ENCODE assay signal across 36 cellular contexts in the genomic region with DNA sequence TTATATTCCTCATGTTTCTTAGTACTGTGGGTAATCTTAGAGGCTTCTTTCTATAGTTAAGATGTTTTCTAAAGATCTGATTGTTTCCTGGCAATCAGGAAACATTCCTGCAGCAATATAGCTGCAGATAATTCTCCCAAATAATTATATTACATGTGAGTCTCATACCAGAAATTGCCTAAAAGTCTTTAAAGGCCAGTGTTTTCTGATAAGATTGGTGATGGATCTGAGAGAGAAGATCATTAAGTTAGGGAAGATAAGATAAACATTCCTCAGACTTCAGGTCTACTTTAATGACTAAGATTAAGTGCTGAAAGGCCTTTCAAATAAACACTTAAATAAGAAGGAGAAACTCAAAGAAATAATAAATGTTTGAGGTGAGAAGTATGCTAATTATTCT.
"Had no signal": no experiment of that assay in that cellular context is flagged by ENCODE, and none has a peak within 500 bp of the region (broad histone marks: within the 10 kb centered on the region; RNA-seq: fewer than 3 reads in every experiment).

No MANE protein-coding gene starts in this region.

- ATAC-seq: activated CD4-positive, alpha-beta T cell treated with anti-CD3 and anti-CD28 coated beads for 36 hours; activated CD4-positive, CD25-positive, alpha-beta regulatory T cell treated with anti-CD3 and anti-CD28 coated beads, Interleukin-2, amount 50 U/mL, for 24 hours; activated CD8-positive, alpha-beta memory T cell treated with anti-CD3 and anti-CD28 coated beads, Interleukin-2, amount 10 ng/mL, durations not matched to agents 7 days and 5 days; activated CD8-positive, alpha-beta T cell treated with anti-CD3 and anti-CD28 coated beads, Interleukin-2, amount 10 ng/mL, durations not matched to agents 7 days and 5 days; body of pancreas had no signal

- H3K4me1 ChIP-seq: adrenal gland, body of pancreas, breast epithelium had no signal

- H3K36me3 ChIP-seq: adrenal gland, brain microvascular endothelial cell, breast epithelium, WERI-Rb-1 had no signal

- H3K4me3 Mint-ChIP-seq: activated CD4-positive, alpha-beta memory T cell treated with anti-CD3 and anti-CD28 coated beads, Interleukin-2, amount 10 ng/mL, durations not matched to agents 7 days and 5 days; activated CD4-positive, alpha-beta T cell treated with anti-CD3 and anti-CD28 coated beads for 36 hours; activated CD4-positive, alpha-beta T cell treated with anti-CD3 and anti-CD28 coated beads, Interleukin-2, amount 10 ng/mL, durations not matched to agents 7 days and 5 days; activated CD8-positive, alpha-beta memory T cell treated with anti-CD3 and anti-CD28 coated beads, Interleukin-2, amount 10 ng/mL, durations not matched to agents 7 days and 5 days; activated CD8-positive, alpha-beta T cell treated with anti-CD3 and anti-CD28 coated beads, Interleukin-2, amount 10 ng/mL, durations not matched to agents 7 days and 5 days; activated naive CD4-positive, alpha-beta T cell treated with anti-CD3 and anti-CD28 coated beads, Interleukin-2, amount 10 ng/mL, durations not matched to agents 7 days and 5 days; activated naive CD4-positive, alpha-beta T cell treated with anti-CD3 and anti-CD28 coated beads, Interleukin-2, amount 50 U/mL, for 24 hours; activated naive CD8-positive, alpha-beta T cell; activated T-cell treated with anti-CD3 and anti-CD28 coated beads, Interleukin-2, amount 50 U/mL, for 24 hours; T-helper 1 cell treated with Interleukin-12 subunit alpha and Interleukin-12 subunit beta and Interleukin-4 antibody, amounts not matched to agents 30 μg/mL and 1 μg/mL, for 36 hours; T-helper 2 cell treated with Interferon-gamma antibody and Interleukin-4, amounts not matched to agents 5 μg/mL and 100 μg/mL, for 36 hours; WTC11 had no signal

- H3K9me3 Mint-ChIP-seq: activated CD4-positive, alpha-beta memory T cell treated with anti-CD3 and anti-CD28 coated beads, Interleukin-2, amount 10 ng/mL, durations not matched to agents 7 days and 5 days; activated CD4-positive, alpha-beta T cell treated with anti-CD3 and anti-CD28 coated beads, Interleukin-2, amount 10 ng/mL, durations not matched to agents 7 days and 5 days; activated naive CD4-positive, alpha-beta T cell treated with anti-CD3 and anti-CD28 coated beads, Interleukin-2, amount 10 ng/mL, durations not matched to agents 7 days and 5 days; activated naive CD4-positive, alpha-beta T cell treated with anti-CD3 and anti-CD28 coated beads, Interleukin-2, amount 50 U/mL, for 24 hours; activated T-cell treated with anti-CD3 and anti-CD28 coated beads, Interleukin-2, amount 50 U/mL, for 24 hours; activated T-helper 2 cell treated with anti-CD3 and anti-CD28 coated beads, Interferon-gamma antibody, Interleukin-2, Interleukin-4, amounts not matched to agents 10 μg/mL and 5 μg/mL and 100 μg/mL, durations not matched to agents 14 hours and 24 hours and 36 hours; T-helper 1 cell treated with Interleukin-12 subunit alpha and Interleukin-12 subunit beta and Interleukin-4 antibody, amounts not matched to agents 30 μg/mL and 1 μg/mL, for 36 hours; T-helper 2 cell treated with Interferon-gamma antibody and Interleukin-4, amounts not matched to agents 5 μg/mL and 100 μg/mL, for 36 hours; WTC11 had no signal

- H3K27ac Mint-ChIP-seq: activated CD4-positive, alpha-beta memory T cell treated with anti-CD3 and anti-CD28 coated beads, Interleukin-2, amount 10 ng/mL, durations not matched to agents 7 days and 5 days; activated CD4-positive, alpha-beta T cell treated with anti-CD3 and anti-CD28 coated beads for 36 hours; activated CD4-positive, alpha-beta T cell treated with anti-CD3 and anti-CD28 coated beads, Interleukin-2, amount 10 ng/mL, durations not matched to agents 7 days and 5 days; activated CD8-positive, alpha-beta memory T cell treated with anti-CD3 and anti-CD28 coated beads, Interleukin-2, amount 10 ng/mL, durations not matched to agents 7 days and 5 days; activated CD8-positive, alpha-beta T cell treated with anti-CD3 and anti-CD28 coated beads, Interleukin-2, amount 10 ng/mL, durations not matched to agents 7 days and 5 days; activated naive CD4-positive, alpha-beta T cell treated with anti-CD3 and anti-CD28 coated beads, Interleukin-2, amount 10 ng/mL, durations not matched to agents 7 days and 5 days; activated naive CD4-positive, alpha-beta T cell treated with anti-CD3 and anti-CD28 coated beads, Interleukin-2, amount 50 U/mL, for 24 hours; activated naive CD8-positive, alpha-beta T cell; activated T-cell treated with anti-CD3 and anti-CD28 coated beads, Interleukin-2, amount 50 U/mL, for 24 hours; activated T-helper 2 cell treated with anti-CD3 and anti-CD28 coated beads, Interferon-gamma antibody, Interleukin-2, Interleukin-4, amounts not matched to agents 10 μg/mL and 5 μg/mL and 100 μg/mL, durations not matched to agents 14 hours and 24 hours and 36 hours; T-helper 1 cell treated with Interleukin-12 subunit alpha and Interleukin-12 subunit beta and Interleukin-4 antibody, amounts not matched to agents 30 μg/mL and 1 μg/mL, for 36 hours; T-helper 2 cell treated with Interferon-gamma antibody and Interleukin-4, amounts not matched to agents 5 μg/mL and 100 μg/mL, for 36 hours; WTC11 had no signal

- DNase-seq: activated CD4-positive, alpha-beta memory T cell treated with anti-CD3 and anti-CD28 coated beads, Interleukin-2, amount 10 ng/mL, durations not matched to agents 7 days and 5 days; activated CD4-positive, alpha-beta T cell treated with anti-CD3 and anti-CD28 coated beads for 1 hour; activated CD4-positive, alpha-beta T cell treated with anti-CD3 and anti-CD28 coated beads for 36 hours; activated CD4-positive, alpha-beta T cell treated with anti-CD3 and anti-CD28 coated beads for 48 hours; activated CD4-positive, alpha-beta T cell treated with anti-CD3 and anti-CD28 coated beads, Interleukin-2, amount 10 ng/mL, durations not matched to agents 7 days and 5 days; activated CD4-positive, alpha-beta T cell treated with anti-CD3 and anti-CD28 coated beads, Interleukin-2, amount 50 U/mL, for 48 hours; activated CD4-positive, CD25-positive, alpha-beta regulatory T cell; activated CD8-positive, alpha-beta memory T cell treated with anti-CD3 and anti-CD28 coated beads for 24 hours; activated CD8-positive, alpha-beta memory T cell treated with anti-CD3 and anti-CD28 coated beads, Interleukin-2, amount 10 ng/mL, durations not matched to agents 7 days and 5 days; activated CD8-positive, alpha-beta memory T cell treated with anti-CD3 and anti-CD28 coated beads, Interleukin-2, amount 50 U/mL, for 48 hours; activated CD8-positive, alpha-beta T cell treated with anti-CD3 and anti-CD28 coated beads, Interleukin-2, amount 10 ng/mL, durations not matched to agents 7 days and 5 days; activated effector memory CD4-positive, alpha-beta T cell treated with Interleukin-2 at 50 U/mL for 16 hours; activated gamma-delta T cell; activated naive CD4-positive, alpha-beta T cell treated with anti-CD3 and anti-CD28 coated beads, Interleukin-2, amount 10 ng/mL, durations not matched to agents 7 days and 5 days; activated naive CD4-positive, alpha-beta T cell treated with Interleukin-2 at 50 U/mL for 16 hours; activated T-cell treated with anti-CD3 and anti-CD28 coated beads, Interleukin-2, amount 50 U/mL, for 24 hours; activated T-cell treated with anti-CD3 and anti-CD28 coated beads, Interleukin-2, amount 50 U/mL, for 48 hours; adrenal gland; amniotic stem cell; aorta; body of pancreas; brain microvascular endothelial cell; central memory CD4-positive, alpha-beta T cell; T-helper 1 cell; T-helper 2 cell; T-helper 9 cell; WERI-Rb-1 had no signal

- H3K4me1 Mint-ChIP-seq: activated CD4-positive, alpha-beta memory T cell treated with anti-CD3 and anti-CD28 coated beads, Interleukin-2, amount 10 ng/mL, durations not matched to agents 7 days and 5 days; activated CD4-positive, alpha-beta T cell treated with anti-CD3 and anti-CD28 coated beads for 36 hours; activated CD4-positive, alpha-beta T cell treated with anti-CD3 and anti-CD28 coated beads, Interleukin-2, amount 10 ng/mL, durations not matched to agents 7 days and 5 days; activated CD8-positive, alpha-beta memory T cell treated with anti-CD3 and anti-CD28 coated beads, Interleukin-2, amount 10 ng/mL, durations not matched to agents 7 days and 5 days; activated naive CD4-positive, alpha-beta T cell treated with anti-CD3 and anti-CD28 coated beads, Interleukin-2, amount 10 ng/mL, durations not matched to agents 7 days and 5 days; activated naive CD4-positive, alpha-beta T cell treated with anti-CD3 and anti-CD28 coated beads, Interleukin-2, amount 50 U/mL, for 24 hours had no signal

- FAIRE-seq: astrocyte had no signal

- H3K4me3 ChIP-seq: adrenal gland, body of pancreas, breast epithelium had no signal

- H3K9me3 ChIP-seq: adrenal gland, body of pancreas, breast epithelium had no signal

- H3K36me3 Mint-ChIP-seq: activated CD8-positive, alpha-beta memory T cell treated with anti-CD3 and anti-CD28 coated beads, Interleukin-2, amount 10 ng/mL, durations not matched to agents 7 days and 5 days; activated naive CD4-positive, alpha-beta T cell treated with anti-CD3 and anti-CD28 coated beads, Interleukin-2, amount 10 ng/mL, durations not matched to agents 7 days and 5 days; activated naive CD4-positive, alpha-beta T cell treated with anti-CD3 and anti-CD28 coated beads, Interleukin-2, amount 50 U/mL, for 24 hours; activated naive CD8-positive, alpha-beta T cell; WTC11 had no signal

- H3K27ac ChIP-seq: adrenal gland, body of pancreas, brain microvascular endothelial cell, breast epithelium, WERI-Rb-1 had no signal

- H3K27me3 ChIP-seq: adrenal gland, body of pancreas, brain microvascular endothelial cell, breast epithelium had no signal
